In the genomic region with DNA sequence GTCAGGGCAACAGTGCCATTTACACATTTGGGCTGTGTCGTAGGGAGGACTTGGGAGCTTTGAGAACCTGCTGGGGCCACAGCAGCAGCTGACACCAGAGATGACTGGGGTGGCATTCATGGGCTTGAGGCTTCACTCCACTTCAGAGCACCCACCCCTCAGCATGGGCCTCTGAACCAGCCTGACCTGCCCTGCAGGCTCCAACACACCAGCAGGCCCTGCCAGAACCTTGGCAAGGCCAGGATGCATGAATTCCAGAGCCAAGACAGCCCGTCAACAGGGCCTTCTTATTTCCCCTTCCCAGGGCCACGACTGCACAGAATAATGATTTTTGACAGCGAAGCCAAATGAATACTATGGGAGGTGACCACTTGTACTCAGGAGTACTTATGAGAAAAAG, we compare ENCODE assay signal across 22 cellular contexts.
"Had no signal": no experiment of that assay in that cellular context is flagged by ENCODE, and none has a peak within 500 bp of the region (broad histone marks: within the 10 kb centered on the region; RNA-seq: fewer than 3 reads in every experiment).

No MANE protein-coding gene starts in this region.

- FAIRE-seq: endothelial cell of umbilical vein, islet of Langerhans had no signal

- ATAC-seq: left lung; psoas muscle; stimulated activated naive B cell treated with anti-CD40 and anti-IgM and Interleukin-4, amounts not matched to agents 10 μg/mL and 1 μg/mL and 100 μg/mL, for 72 hours; stimulated activated naive CD8-positive, alpha-beta T cell treated with anti-CD3 and anti-CD28 coated beads, Interleukin-15, amount 100 ng/mL, for 72 hours had no signal

- H3K36me3 ChIP-seq: thoracic aorta had no signal

- H3K4me3 ChIP-seq: coronary artery, left lung, lung, psoas muscle, sigmoid colon, skin epidermis, thoracic aorta, transverse colon had no signal

- H3K27ac Mint-ChIP-seq: nephron; stimulated activated naive B cell treated with anti-CD40 and anti-IgM and Interleukin-4, amounts not matched to agents 10 μg/mL and 1 μg/mL and 100 μg/mL, for 72 hours; stimulated activated naive CD8-positive, alpha-beta T cell treated with anti-CD3 and anti-CD28 coated beads, Interleukin-15, amount 100 ng/mL, for 72 hours had no signal

- H3K9me3 Mint-ChIP-seq: endodermal cell; nephron; stimulated activated naive CD8-positive, alpha-beta T cell treated with anti-CD3 and anti-CD28 coated beads, Interleukin-15, amount 100 ng/mL, for 72 hours had no signal

- H3K4me3 Mint-ChIP-seq: endodermal cell; naive B cell; nephron; stimulated activated naive B cell treated with anti-CD40 and anti-IgM and Interleukin-4, amounts not matched to agents 10 μg/mL and 1 μg/mL and 100 μg/mL, for 72 hours; stimulated activated naive CD8-positive, alpha-beta T cell treated with anti-CD3 and anti-CD28 coated beads, Interleukin-15, amount 100 ng/mL, for 72 hours had no signal

- H3K9me3 ChIP-seq: left lung, psoas muscle, sigmoid colon, thoracic aorta, transverse colon had no signal

- H3K27me3 ChIP-seq: left lung, sigmoid colon, transverse colon had no signal

- H3K27me3 Mint-ChIP-seq: naive B cell; stimulated activated naive B cell treated with anti-CD40 and anti-IgM and Interleukin-4, amounts not matched to agents 10 μg/mL and 1 μg/mL and 100 μg/mL, for 72 hours; stimulated activated naive CD8-positive, alpha-beta T cell treated with anti-CD3 and anti-CD28 coated beads, Interleukin-15, amount 100 ng/mL, for 72 hours had no signal

- H3K27ac ChIP-seq: coronary artery, left lung, psoas muscle, sigmoid colon, transverse colon had no signal

- H3K4me1 ChIP-seq: psoas muscle, transverse colon had no signal

- DNase-seq: effector CD4-positive, alpha-beta T cell; endodermal cell; erythroblast; left lung; mesendoderm; naive B cell; occipital lobe; psoas muscle; retina; sigmoid colon; stimulated activated CD4-positive, alpha-beta T cell treated with anti-CD3 and anti-CD28 coated beads, Interleukin-2, amount 100 ng/mL, for 24 hours; stimulated activated CD4-positive, alpha-beta T cell treated with anti-CD3 and anti-CD28 coated beads, Interleukin-4, amount 100 ng/mL, for 4 hours; stimulated activated naive B cell treated with anti-CD40 and anti-IgM and Interleukin-4, amounts not matched to agents 10 μg/mL and 1 μg/mL and 100 μg/mL, for 72 hours; stimulated activated naive CD8-positive, alpha-beta T cell treated with anti-CD3 and anti-CD28 coated beads, Interleukin-15, amount 100 ng/mL, for 72 hours; transverse colon had no signal
